In genomic region chrX:39814391-39814790, GRCh38 we compare ENCODE assay signal across 8 cellular contexts.
DNase-seq lines count a peak whose midpoint lies in the region; TF ChIP-seq lines count a peak whose summit lies in the region.

No MANE protein-coding gene starts in this region.

- H3K36me3 ChIP-seq in vagina (no peaks in the 10 kb centered on the region), MG63 (no peaks in the 10 kb centered on the region)

- H3K36me3 Mint-ChIP-seq in immature natural killer cell = no peaks in the 10 kb centered on the region

- H3K4me3 Mint-ChIP-seq in immature natural killer cell = no peak overlapping the region

- H3K27me3 Mint-ChIP-seq in immature natural killer cell (ENCODE audit: low read depth in 3 of 3) = peaks cover 0 to 17% (median 7%) of the 10 kb centered on the region in 3 donors

- no peak overlapping the region for H3K27ac ChIP-seq in vagina

- no peaks in the 10 kb centered on the region for H3K9me3 ChIP-seq in vagina
- no peaks in the 10 kb centered on the region for H3K9me3 ChIP-seq in MG63

- intact Hi-C loops in vagina (cut with DNase I) = no loop called here

- no peak overlapping the region for H3K4me3 ChIP-seq in vagina
- H3K4me3 ChIP-seq in MG63 = no peak overlapping the region

- no peak for TF ChIP-seq POLR2A in vagina (IDR thresholded peaks at IDR 0.05)

- peaks cover 8% of the 10 kb centered on the region for H3K4me1 ChIP-seq in vagina

- TF ChIP-seq CTCF in vagina (IDR thresholded peaks at IDR 0.05) = peak in 2 of 3 experiments; percentile 2 to 29

- no peaks in the 10 kb centered on the region for H3K4me1 Mint-ChIP-seq in immature natural killer cell

- no peak overlapping the region for H3K27ac Mint-ChIP-seq in immature natural killer cell

- no peaks in the 10 kb centered on the region for H3K27me3 ChIP-seq in vagina
- H3K27me3 ChIP-seq in MG63 = no peaks in the 10 kb centered on the region

- H3K9me3 Mint-ChIP-seq in immature natural killer cell = no peaks in the 10 kb centered on the region

- DNase-seq in stimulated activated CD4-positive, alpha-beta T cell treated with anti-CD3 and anti-CD28 coated beads, Interleukin-15, amount 100 ng/mL, for 24 hours = peak; percentile 33
- DNase-seq in stimulated activated CD4-positive, alpha-beta T cell treated with anti-CD3 and anti-CD28 coated beads, Interleukin-12 subunit alpha, Interleukin-12 subunit beta, amount 100 ng/mL, for 4 hours = no peak
- DNase-seq in NCI-H748 (lab: John Stamatoyannopoulos, UW; ENCODE audit: unreplicated experiment) = peak; percentile 45
- peak; percentile 33 for DNase-seq in activated naive CD4-positive, alpha-beta T cell treated with anti-CD3 and anti-CD28 coated beads, Interleukin-2, amount 50 U/mL, for 16 hours
- peak; percentile 34 to 54 (median 39) for DNase-seq in immature natural killer cell
- DNase-seq in vagina (ENCODE audit: extremely low spot score in 2 of 2) = no peak
- no peak for DNase-seq in NCI-H2227 treated with DMSO at 0.1 percent for 48 hours (lab: John Stamatoyannopoulos, UW)
- DNase-seq in MG63 = no peak

Comparison
In these comparisons a context has a peak if more than half of its experiments do, and no peak if none do; other contexts are left out.
1. DNase-seq: peak in stimulated activated CD4-positive, alpha-beta T cell treated with anti-CD3 and anti-CD28 coated beads, Interleukin-15, amount 100 ng/mL, for 24 hours (single experiment), NCI-H748 (single experiment), activated naive CD4-positive, alpha-beta T cell treated with anti-CD3 and anti-CD28 coated beads, Interleukin-2, amount 50 U/mL, for 16 hours (single experiment) and immature natural killer cell (3 of 3); none in stimulated activated CD4-positive, alpha-beta T cell treated with anti-CD3 and anti-CD28 coated beads, Interleukin-12 subunit alpha, Interleukin-12 subunit beta, amount 100 ng/mL, for 4 hours (single experiment), vagina (0 of 2), NCI-H2227 treated with DMSO at 0.1 percent for 48 hours (single experiment) and MG63 (single experiment).